ENCODE assay signal across 8 cellular contexts in the genomic region with DNA sequence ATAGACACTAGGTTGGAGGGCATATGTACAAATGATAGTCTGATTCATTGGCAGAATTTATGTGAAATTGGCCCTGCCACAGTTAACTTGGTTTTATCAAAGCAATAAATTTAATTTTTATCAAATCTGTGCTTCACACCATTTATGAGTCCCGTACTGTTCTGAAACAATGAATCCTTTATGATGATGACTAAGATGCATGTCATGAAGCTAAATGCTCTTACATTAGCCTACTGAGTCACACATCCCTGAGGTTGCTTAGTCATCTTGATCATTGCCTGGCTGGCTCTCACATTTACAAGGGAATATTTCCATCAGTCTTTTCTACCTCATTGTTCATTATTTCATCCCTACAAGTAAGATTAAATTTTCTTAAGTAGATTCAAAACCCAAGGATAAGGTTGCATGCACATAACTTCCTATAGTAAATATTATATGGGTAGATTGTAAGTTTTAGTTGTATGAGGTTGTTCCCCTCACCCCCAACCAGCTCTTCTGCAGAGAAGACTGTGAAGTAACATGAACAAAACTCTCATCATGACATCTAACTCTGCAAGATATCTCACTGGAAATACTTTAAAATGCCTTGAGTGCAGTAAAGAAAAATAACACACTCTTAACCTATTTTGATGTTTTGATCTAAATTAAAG.
A peak's percentile ranks its signal among the peaks of the same experiment; 100 is the strongest.
DNase-seq lines count a peak whose midpoint lies in the region; ATAC-seq lines count a peak whose summit lies in the region.

No MANE protein-coding gene starts in this region.

- DNase-seq in ACHN, result peak; percentile 95
- DNase-seq in HS-27A (ENCODE audit: low read depth), result peak; percentile 64
- DNase-seq in amniotic epithelial cell (ENCODE audit: low read depth), result peak; percentile 97
- DNase-seq in kidney tubule cell (ENCODE audit: low spot score), result peak; percentile 94
- no peak for DNase-seq in NCI-H2196 (lab: John Stamatoyannopoulos, UW; ENCODE audit: unreplicated experiment)
- DNase-seq in mucosa of gallbladder (ENCODE audit: low spot score), result no peak
- DNase-seq in NCI-H1105 (lab: John Stamatoyannopoulos, UW), result no peak

- no peak for ATAC-seq in HG03469 (IDR thresholded peaks at IDR 0.05; ENCODE audit: unreplicated experiment)

- in situ Hi-C loops in ACHN (cut with HindIII; ENCODE audit: low pct_ligation_motif_present, low pct_unique_long_range_greater_than_20kb, low sequenced_read_pairs), result no loop called here

Comparison
In these comparisons a context has a peak if more than half of its experiments do, and no peak if none do; other contexts are left out.
1. DNase-seq: peak in ACHN (single experiment), HS-27A (single experiment), amniotic epithelial cell (single experiment) and kidney tubule cell (single experiment); none in NCI-H2196 (single experiment), mucosa of gallbladder (single experiment) and NCI-H1105 (single experiment).